Comparison of ENCODE assay signal across 1 cellular context in the genomic region with DNA sequence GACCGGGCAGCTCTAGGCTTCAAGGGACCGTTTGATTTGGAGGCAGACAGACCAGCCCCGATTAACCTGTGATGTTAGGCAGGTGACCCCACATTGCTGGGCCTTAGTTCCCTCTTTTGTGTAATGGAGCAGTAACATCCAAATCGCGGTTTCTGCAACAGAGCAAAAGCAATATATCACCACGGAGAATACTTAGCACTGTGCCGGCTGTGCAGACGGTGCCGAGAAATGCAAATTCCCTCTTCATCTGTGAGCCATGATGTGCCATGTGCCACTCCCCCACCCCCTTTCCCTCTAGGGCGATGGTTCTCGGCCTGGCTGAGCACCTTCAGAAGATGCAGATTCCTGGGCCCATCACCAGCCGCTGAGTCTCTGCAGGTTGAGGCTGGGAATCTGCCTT.
TF ChIP-seq lines count a peak whose summit lies in the region.

No MANE protein-coding gene starts in this region.

TF ChIP-seq in IMR-90, 13 proteins besides CTCF, POLR2A, EP300 and RAD21:
- TF ChIP-seq, protein P1, sequence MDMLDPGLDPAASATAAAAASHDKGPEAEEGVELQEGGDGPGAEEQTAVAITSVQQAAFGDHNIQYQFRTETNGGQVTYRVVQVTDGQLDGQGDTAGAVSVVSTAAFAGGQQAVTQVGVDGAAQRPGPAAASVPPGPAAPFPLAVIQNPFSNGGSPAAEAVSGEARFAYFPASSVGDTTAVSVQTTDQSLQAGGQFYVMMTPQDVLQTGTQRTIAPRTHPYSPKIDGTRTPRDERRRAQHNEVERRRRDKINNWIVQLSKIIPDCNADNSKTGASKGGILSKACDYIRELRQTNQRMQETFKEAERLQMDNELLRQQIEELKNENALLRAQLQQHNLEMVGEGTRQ (IDR thresholded peaks at IDR 0.05; ENCODE audit: low read depth, low read length): no peak
- TF ChIP-seq NFE2L2 (IDR thresholded peaks at IDR 0.05; ENCODE audit: low read depth, low read length): no peak
- TF ChIP-seq RCOR1 (IDR thresholded peaks at IDR 0.05; ENCODE audit: insufficient replicate concordance, low read length): no peak
- TF ChIP-seq SMC3 (IDR thresholded peaks at IDR 0.05; ENCODE audit: low read depth, low read length): no peak
- no peak for TF ChIP-seq BHLHE40 (IDR thresholded peaks at IDR 0.05; ENCODE audit: low read depth, low read length)
- TF ChIP-seq CHD1 (IDR thresholded peaks at IDR 0.05; ENCODE audit: low read depth, low read length): no peak
- no peak for TF ChIP-seq CEBPB (IDR thresholded peaks at IDR 0.05; ENCODE audit: low read depth, low read length)
- no peak for TF ChIP-seq MAZ (IDR thresholded peaks at IDR 0.05; ENCODE audit: borderline replicate concordance, low read depth, low read length)
- no peak for TF ChIP-seq MAFK (IDR thresholded peaks at IDR 0.05; ENCODE audit: low read depth, low read length)
- no peak for TF ChIP-seq RFX5 (IDR thresholded peaks at IDR 0.05; ENCODE audit: low read depth, low read length)
- TF ChIP-seq, protein P2, sequence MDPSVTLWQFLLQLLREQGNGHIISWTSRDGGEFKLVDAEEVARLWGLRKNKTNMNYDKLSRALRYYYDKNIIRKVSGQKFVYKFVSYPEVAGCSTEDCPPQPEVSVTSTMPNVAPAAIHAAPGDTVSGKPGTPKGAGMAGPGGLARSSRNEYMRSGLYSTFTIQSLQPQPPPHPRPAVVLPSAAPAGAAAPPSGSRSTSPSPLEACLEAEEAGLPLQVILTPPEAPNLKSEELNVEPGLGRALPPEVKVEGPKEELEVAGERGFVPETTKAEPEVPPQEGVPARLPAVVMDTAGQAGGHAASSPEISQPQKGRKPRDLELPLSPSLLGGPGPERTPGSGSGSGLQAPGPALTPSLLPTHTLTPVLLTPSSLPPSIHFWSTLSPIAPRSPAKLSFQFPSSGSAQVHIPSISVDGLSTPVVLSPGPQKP (IDR thresholded peaks at IDR 0.05; ENCODE audit: borderline replicate concordance, low read depth, low read length): no peak
TF ChIP-seq in IMR-90: peak in this region for 0.
